In the genomic region with DNA sequence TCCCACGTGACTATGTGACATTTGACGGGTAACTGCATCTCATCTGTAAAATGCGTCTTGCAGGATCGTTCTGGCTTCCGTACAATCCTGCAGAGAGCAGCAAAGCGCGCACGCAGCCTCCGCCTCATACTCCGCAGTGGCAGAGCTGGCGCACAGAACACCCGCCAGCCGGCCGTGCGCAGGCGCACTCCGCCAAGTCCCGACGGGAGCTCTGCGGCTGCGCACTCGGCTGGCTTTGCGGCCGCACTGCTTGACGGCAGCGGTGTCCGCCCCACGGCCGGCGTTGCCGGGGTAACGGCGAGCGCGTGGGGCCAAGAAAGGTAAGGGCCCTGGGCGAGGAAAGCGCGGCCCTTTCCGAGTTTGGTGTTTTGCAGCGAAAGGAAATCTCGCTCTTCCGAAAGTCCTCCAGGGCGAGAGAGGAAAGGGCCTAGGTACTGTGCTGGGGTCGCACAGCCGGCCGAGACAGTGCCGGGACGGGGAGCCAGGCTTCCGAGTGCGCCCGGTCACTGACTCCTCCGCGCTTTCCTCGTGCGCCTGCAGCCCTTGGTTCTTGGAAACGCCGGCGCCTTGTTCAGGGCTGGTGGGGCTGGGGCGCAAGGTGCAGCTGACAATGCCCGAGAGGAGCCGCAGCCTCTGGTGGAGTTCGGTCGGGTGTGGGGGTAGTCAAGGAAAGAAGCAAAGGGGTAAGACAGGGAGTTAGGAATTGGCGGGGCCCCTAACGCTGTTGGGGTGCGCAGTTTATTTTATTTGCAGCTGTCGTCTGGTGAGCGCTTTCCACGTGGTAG, we compare ENCODE assay signal across 1 cellular context.
A peak's percentile ranks its signal among the peaks of the same experiment; 100 is the strongest.
TF ChIP-seq lines count a peak whose summit lies in the region.

A gene (plus strand): TSS at position 283 of the 785 bp plus-strand sequence. CDS start 5,321 bp downstream, outside the sequence.

TF ChIP-seq in HepG2, 621 proteins besides CTCF, POLR2A, EP300 and RAD21 (continues in another document):
- TF ChIP-seq, protein P1, sequence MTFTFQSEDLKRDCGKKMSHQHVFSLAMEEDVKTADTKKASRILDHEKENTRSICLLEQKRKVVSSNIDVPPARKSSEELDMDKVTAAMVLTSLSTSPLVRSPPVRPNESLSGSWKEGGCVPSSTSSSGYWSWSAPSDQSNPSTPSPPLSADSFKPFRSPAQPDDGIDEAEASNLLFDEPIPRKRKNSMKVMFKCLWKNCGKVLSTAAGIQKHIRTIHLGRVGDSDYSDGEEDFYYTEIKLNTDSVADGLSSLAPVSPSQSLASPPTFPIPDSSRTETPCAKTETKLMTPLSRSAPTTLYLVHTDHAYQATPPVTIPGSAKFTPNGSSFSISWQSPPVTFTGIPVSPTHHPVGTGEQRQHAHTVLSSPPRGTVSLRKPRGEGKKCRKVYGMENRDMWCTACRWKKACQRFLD (CRISPR knock-in tag; IDR thresholded peaks at IDR 0.05; ENCODE audit: borderline replicate concordance): no peak; the same call in 1 of the 2 replicates
- TF ChIP-seq KMT2B (CRISPR knock-in tag; IDR thresholded peaks at IDR 0.05) (peak; percentile 91), ZBTB8A (CRISPR knock-in tag; IDR thresholded peaks at IDR 0.05; ENCODE audit: borderline replicate concordance, low read depth) (no peak), NCOA2 (CRISPR knock-in tag; IDR thresholded peaks at IDR 0.05) (no peak), ZNF749 (CRISPR knock-in tag; IDR thresholded peaks at IDR 0.05; ENCODE audit: borderline replicate concordance) (0 out of 2 replicates have a peak, but pooled peaks have one; percentile 49), MTA1 (CRISPR knock-in tag; IDR thresholded peaks at IDR 0.05; ENCODE audit: borderline replicate concordance) (0 out of 2 replicates have a peak, but pooled peaks have one; percentile 72), POLR2G (IDR thresholded peaks at IDR 0.05; ENCODE audit: low read depth, low read length) (peak; percentile 84), RAD51 (IDR thresholded peaks at IDR 0.05; ENCODE audit: borderline replicate concordance) (peak; percentile 40; the same call in 1 of the 2 replicates), ZIK1 (CRISPR knock-in tag; IDR thresholded peaks at IDR 0.05; ENCODE audit: borderline replicate concordance, low read depth) (no peak), RFXAP (CRISPR knock-in tag; IDR thresholded peaks at IDR 0.05; ENCODE audit: borderline replicate concordance) (no peak; the same call in 1 of the 2 replicates), KDM5B (CRISPR knock-in tag; IDR thresholded peaks at IDR 0.05; ENCODE audit: borderline replicate concordance) (peak; percentile 81; the same call in 1 of the 2 replicates), HCFC1 (IDR thresholded peaks at IDR 0.05; ENCODE audit: low read depth, low read length) (peak; percentile 29; the same call in 1 of the 2 replicates), SNAI1 (CRISPR knock-in tag; IDR thresholded peaks at IDR 0.05; ENCODE audit: borderline replicate concordance) (0 out of 2 replicates have a peak, but pooled peaks have one; percentile 14), PAWR (CRISPR knock-in tag; IDR thresholded peaks at IDR 0.05; ENCODE audit: borderline replicate concordance) (no peak), DNMT1 (CRISPR knock-in tag; IDR thresholded peaks at IDR 0.05) (no peak), ZNF556 (CRISPR knock-in tag; IDR thresholded peaks at IDR 0.05; ENCODE audit: borderline replicate concordance) (no peak), ZNF484 (CRISPR knock-in tag; IDR thresholded peaks at IDR 0.05; ENCODE audit: borderline replicate concordance, low read depth) (no peak), ZSCAN20 (CRISPR knock-in tag; IDR thresholded peaks at IDR 0.05; ENCODE audit: borderline replicate concordance) (no peak), CAMTA2 (CRISPR knock-in tag; IDR thresholded peaks at IDR 0.05; ENCODE audit: borderline replicate concordance) (no peak; the same call in 1 of the 2 replicates), ZNF3 (CRISPR knock-in tag; IDR thresholded peaks at IDR 0.05) (no peak), JARID2 (CRISPR knock-in tag; IDR thresholded peaks at IDR 0.05; ENCODE audit: insufficient replicate concordance) (no peak), ZSCAN9 (CRISPR knock-in tag; IDR thresholded peaks at IDR 0.05; ENCODE audit: borderline replicate concordance) (peak; percentile 69; the same call in 1 of the 2 replicates), IRX3 (CRISPR knock-in tag; IDR thresholded peaks at IDR 0.05; ENCODE audit: borderline replicate concordance, low read depth) (no peak)
- TF ChIP-seq, protein P2, sequence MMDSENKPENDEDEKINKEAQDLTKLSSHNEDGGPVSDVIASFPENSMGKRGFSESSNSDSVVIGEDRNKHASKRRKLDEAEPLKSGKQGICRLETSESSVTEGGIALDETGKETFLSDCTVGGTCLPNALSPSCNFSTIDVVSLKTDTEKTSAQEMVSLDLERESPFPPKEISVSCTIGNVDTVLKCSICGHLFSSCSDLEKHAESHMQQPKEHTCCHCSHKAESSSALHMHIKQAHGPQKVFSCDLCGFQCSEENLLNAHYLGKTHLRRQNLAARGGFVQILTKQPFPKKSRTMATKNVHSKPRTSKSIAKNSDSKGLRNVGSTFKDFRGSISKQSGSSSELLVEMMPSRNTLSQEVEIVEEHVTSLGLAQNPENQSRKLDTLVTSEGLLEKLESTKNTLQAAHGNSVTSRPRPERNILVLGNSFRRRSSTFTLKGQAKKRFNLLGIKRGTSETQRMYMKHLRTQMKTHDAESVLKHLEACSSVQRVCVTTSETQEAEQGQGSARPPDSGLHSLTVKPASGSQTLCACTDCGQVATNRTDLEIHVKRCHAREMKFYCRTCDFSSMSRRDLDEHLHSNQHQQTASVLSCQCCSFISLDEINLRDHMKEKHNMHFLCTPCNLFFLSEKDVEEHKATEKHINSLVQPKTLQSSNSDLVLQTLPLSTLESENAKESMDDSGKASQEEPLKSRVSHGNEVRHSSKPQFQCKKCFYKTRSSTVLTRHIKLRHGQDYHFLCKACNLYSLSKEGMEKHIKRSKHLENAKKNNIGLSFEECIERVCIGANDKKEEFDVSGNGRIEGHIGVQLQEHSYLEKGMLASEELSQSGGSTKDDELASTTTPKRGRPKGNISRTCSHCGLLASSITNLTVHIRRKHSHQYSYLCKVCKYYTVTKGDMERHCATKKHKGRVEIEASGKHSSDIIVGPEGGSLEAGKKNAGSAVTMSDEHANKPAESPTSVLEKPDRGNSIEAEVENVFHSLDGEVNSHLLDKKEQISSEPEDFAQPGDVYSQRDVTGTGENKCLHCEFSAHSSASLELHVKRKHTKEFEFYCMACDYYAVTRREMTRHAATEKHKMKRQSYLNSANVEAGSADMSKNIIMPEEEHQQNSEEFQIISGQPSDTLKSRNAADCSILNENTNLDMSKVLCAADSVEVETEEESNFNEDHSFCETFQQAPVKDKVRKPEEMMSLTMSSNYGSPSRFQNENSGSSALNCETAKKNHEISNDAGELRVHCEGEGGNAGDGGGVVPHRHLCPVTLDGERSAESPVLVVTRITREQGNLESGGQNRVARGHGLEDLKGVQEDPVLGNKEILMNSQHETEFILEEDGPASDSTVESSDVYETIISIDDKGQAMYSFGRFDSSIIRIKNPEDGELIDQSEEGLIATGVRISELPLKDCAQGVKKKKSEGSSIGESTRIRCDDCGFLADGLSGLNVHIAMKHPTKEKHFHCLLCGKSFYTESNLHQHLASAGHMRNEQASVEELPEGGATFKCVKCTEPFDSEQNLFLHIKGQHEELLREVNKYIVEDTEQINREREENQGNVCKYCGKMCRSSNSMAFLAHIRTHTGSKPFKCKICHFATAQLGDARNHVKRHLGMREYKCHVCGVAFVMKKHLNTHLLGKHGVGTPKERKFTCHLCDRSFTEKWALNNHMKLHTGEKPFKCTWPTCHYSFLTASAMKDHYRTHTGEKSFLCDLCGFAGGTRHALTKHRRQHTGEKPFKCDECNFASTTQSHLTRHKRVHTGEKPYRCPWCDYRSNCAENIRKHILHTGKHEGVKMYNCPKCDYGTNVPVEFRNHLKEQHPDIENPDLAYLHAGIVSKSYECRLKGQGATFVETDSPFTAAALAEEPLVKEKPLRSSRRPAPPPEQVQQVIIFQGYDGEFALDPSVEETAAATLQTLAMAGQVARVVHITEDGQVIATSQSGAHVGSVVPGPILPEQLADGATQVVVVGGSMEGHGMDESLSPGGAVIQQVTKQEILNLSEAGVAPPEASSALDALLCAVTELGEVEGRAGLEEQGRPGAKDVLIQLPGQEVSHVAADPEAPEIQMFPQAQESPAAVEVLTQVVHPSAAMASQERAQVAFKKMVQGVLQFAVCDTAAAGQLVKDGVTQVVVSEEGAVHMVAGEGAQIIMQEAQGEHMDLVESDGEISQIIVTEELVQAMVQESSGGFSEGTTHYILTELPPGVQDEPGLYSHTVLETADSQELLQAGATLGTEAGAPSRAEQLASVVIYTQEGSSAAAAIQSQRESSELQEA (CRISPR knock-in tag; IDR thresholded peaks at IDR 0.05; ENCODE audit: not compliant biosample characterization): no peak
- TF ChIP-seq, protein P3, sequence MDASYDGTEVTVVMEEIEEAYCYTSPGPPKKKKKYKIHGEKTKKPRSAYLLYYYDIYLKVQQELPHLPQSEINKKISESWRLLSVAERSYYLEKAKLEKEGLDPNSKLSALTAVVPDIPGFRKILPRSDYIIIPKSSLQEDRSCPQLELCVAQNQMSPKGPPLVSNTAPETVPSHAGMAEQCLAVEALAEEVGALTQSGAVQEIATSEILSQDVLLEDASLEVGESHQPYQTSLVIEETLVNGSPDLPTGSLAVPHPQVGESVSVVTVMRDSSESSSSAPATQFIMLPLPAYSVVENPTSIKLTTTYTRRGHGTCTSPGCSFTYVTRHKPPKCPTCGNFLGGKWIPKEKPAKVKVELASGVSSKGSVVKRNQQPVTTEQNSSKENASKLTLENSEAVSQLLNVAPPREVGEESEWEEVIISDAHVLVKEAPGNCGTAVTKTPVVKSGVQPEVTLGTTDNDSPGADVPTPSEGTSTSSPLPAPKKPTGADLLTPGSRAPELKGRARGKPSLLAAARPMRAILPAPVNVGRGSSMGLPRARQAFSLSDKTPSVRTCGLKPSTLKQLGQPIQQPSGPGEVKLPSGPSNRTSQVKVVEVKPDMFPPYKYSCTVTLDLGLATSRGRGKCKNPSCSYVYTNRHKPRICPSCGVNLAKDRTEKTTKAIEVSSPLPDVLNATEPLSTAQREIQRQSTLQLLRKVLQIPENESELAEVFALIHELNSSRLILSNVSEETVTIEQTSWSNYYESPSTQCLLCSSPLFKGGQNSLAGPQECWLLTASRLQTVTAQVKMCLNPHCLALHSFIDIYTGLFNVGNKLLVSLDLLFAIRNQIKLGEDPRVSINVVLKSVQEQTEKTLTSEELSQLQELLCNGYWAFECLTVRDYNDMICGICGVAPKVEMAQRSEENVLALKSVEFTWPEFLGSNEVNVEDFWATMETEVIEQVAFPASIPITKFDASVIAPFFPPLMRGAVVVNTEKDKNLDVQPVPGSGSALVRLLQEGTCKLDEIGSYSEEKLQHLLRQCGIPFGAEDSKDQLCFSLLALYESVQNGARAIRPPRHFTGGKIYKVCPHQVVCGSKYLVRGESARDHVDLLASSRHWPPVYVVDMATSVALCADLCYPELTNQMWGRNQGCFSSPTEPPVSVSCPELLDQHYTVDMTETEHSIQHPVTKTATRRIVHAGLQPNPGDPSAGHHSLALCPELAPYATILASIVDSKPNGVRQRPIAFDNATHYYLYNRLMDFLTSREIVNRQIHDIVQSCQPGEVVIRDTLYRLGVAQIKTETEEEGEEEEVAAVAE (CRISPR knock-in tag; IDR thresholded peaks at IDR 0.05; ENCODE audit: borderline replicate concordance): no peak
- TF ChIP-seq, protein P4, sequence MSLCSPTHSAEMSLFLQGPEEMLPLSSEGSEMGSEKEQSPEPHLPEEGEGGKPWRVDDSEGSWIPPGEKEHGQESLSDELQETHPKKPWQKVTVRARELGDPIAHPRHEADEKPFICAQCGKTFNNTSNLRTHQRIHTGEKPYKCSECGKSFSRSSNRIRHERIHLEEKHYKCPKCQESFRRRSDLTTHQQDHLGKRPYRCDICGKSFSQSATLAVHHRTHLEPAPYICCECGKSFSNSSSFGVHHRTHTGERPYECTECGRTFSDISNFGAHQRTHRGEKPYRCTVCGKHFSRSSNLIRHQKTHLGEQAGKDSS (CRISPR knock-in tag; IDR thresholded peaks at IDR 0.05; ENCODE audit: borderline replicate concordance, low read depth): no peak
- TF ChIP-seq, protein P5, sequence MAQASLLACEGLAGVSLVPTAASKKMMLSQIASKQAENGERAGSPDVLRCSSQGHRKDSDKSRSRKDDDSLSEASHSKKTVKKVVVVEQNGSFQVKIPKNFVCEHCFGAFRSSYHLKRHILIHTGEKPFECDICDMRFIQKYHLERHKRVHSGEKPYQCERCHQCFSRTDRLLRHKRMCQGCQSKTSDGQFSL (CRISPR knock-in tag; IDR thresholded peaks at IDR 0.05): no peak
- TF ChIP-seq, protein P6, sequence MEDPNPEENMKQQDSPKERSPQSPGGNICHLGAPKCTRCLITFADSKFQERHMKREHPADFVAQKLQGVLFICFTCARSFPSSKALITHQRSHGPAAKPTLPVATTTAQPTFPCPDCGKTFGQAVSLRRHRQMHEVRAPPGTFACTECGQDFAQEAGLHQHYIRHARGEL (CRISPR knock-in tag; IDR thresholded peaks at IDR 0.05): no peak
- TF ChIP-seq, protein P7, sequence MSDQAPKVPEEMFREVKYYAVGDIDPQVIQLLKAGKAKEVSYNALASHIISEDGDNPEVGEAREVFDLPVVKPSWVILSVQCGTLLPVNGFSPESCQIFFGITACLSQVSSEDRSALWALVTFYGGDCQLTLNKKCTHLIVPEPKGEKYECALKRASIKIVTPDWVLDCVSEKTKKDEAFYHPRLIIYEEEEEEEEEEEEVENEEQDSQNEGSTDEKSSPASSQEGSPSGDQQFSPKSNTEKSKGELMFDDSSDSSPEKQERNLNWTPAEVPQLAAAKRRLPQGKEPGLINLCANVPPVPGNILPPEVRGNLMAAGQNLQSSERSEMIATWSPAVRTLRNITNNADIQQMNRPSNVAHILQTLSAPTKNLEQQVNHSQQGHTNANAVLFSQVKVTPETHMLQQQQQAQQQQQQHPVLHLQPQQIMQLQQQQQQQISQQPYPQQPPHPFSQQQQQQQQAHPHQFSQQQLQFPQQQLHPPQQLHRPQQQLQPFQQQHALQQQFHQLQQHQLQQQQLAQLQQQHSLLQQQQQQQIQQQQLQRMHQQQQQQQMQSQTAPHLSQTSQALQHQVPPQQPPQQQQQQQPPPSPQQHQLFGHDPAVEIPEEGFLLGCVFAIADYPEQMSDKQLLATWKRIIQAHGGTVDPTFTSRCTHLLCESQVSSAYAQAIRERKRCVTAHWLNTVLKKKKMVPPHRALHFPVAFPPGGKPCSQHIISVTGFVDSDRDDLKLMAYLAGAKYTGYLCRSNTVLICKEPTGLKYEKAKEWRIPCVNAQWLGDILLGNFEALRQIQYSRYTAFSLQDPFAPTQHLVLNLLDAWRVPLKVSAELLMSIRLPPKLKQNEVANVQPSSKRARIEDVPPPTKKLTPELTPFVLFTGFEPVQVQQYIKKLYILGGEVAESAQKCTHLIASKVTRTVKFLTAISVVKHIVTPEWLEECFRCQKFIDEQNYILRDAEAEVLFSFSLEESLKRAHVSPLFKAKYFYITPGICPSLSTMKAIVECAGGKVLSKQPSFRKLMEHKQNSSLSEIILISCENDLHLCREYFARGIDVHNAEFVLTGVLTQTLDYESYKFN (CRISPR knock-in tag; conservative IDR thresholded peaks at IDR 0.05): no peak
- TF ChIP-seq, protein P8, sequence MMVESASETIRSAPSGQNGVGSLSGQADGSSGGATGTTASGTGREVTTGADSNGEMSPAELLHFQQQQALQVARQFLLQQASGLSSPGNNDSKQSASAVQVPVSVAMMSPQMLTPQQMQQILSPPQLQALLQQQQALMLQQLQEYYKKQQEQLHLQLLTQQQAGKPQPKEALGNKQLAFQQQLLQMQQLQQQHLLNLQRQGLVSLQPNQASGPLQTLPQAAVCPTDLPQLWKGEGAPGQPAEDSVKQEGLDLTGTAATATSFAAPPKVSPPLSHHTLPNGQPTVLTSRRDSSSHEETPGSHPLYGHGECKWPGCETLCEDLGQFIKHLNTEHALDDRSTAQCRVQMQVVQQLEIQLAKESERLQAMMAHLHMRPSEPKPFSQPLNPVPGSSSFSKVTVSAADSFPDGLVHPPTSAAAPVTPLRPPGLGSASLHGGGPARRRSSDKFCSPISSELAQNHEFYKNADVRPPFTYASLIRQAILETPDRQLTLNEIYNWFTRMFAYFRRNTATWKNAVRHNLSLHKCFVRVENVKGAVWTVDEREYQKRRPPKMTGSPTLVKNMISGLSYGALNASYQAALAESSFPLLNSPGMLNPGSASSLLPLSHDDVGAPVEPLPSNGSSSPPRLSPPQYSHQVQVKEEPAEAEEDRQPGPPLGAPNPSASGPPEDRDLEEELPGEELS (CRISPR knock-in tag; IDR thresholded peaks at IDR 0.05): no peak
